In the genomic region with DNA sequence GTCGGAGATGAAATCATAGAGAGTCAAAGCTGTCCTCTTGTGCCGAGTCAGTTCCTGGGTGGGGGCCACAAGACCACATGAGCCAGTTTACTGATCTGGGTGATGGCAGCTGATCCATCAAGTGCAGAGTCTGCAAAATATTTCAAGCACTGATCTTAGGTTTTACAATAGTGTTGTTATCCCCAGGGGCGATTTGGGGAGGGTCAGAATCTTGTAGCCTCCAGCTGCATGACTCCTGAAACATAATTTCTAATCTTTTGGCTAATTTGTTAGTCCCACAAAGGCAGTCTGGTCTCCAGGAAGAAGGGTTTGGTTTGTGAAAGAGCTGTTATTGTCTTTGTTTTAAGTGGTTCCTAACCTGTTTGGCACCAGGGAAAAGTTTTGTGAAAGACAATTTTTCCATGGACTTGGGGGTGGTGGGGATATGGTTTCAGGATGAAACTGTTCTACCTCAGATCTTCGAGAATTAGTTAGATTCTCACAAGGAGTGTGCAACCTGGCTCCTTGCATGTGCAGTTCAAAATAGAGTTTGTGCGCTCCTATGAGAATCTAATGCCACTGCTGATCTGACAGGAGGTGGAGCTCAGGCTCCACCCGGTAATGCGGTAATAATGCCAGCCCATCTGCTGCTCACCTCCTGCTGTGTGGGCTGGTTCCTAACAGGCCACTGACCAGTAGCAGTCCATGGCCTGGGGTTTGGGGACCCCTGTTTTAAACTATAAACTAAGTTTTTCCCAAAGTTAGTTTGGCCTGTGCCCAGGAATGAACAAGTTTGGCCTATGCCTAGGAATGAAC, we compare ENCODE assay signal across 11 cellular contexts. TPM values are rescaled to one million over a fixed set of nuclear protein-coding genes. Genes with fewer than 3 reads are reported as not detected.
DNase-seq lines count a peak whose midpoint lies in the region; ATAC-seq lines count a peak whose summit lies in the region.
"Had no signal": no experiment of that assay in that cellular context is flagged by ENCODE, and none has a peak within 500 bp of the region (broad histone marks: within the 10 kb centered on the region; RNA-seq: fewer than 3 reads in every experiment).

No MANE protein-coding gene starts in this region.

- H3K36me3 Mint-ChIP-seq in activated CD4-positive, alpha-beta T cell treated with anti-CD3 and anti-CD28 coated beads for 36 hours (ENCODE audit: low read depth) = peaks cover 32% of the 10 kb centered on the region
- peaks cover 31% of the 10 kb centered on the region for H3K36me3 Mint-ChIP-seq in activated CD4-positive, alpha-beta T cell treated with anti-CD3 and anti-CD28 coated beads, Interleukin-2, amount 10 ng/mL, durations not matched to agents 24 days and 14 days (ENCODE audit: low read depth)
- peaks cover 22% of the 10 kb centered on the region for H3K36me3 Mint-ChIP-seq in activated T-helper 17 cell treated with anti-CD3 and anti-CD28 coated beads, Interleukin-2, amount 50 U/mL, for 72 hours (ENCODE audit: low read depth)
- H3K36me3 Mint-ChIP-seq in immature natural killer cell = peaks cover 9 to 14% (median 11%) of the 10 kb centered on the region in 3 donors
- peaks cover 8% of the 10 kb centered on the region for H3K36me3 Mint-ChIP-seq in stimulated activated effector memory CD8-positive, alpha-beta T cell treated with anti-CD3 and anti-CD28 coated beads, Interleukin-12 subunit alpha, Interleukin-12 subunit beta, amount 100 ng/mL, for 72 hours

- intact Hi-C loops in activated CD4-positive, alpha-beta T cell treated with anti-CD3 and anti-CD28 coated beads for 36 hours (cut with DNase I, micrococcal nuclease) = no loop called here
- intact Hi-C loops in activated CD4-positive, alpha-beta T cell treated with anti-CD3 and anti-CD28 coated beads, Interleukin-2, amount 10 ng/mL, durations not matched to agents 24 days and 14 days (cut with micrococcal nuclease) = no loop called here

- peak overlapping the region; percentile 19 for H3K27ac Mint-ChIP-seq in activated CD4-positive, alpha-beta T cell treated with anti-CD3 and anti-CD28 coated beads for 36 hours
- H3K27ac Mint-ChIP-seq in activated CD4-positive, alpha-beta T cell treated with anti-CD3 and anti-CD28 coated beads, Interleukin-2, amount 10 ng/mL, durations not matched to agents 24 days and 14 days = no peak overlapping the region
- H3K27ac Mint-ChIP-seq in activated T-helper 17 cell treated with anti-CD3 and anti-CD28 coated beads, Interleukin-2, amount 50 U/mL, for 72 hours = peak overlapping the region; percentile 17
- peak overlapping the region; percentile 28 to 71 (median 61) for H3K27ac Mint-ChIP-seq in immature natural killer cell
- H3K27ac Mint-ChIP-seq in stimulated activated effector memory CD8-positive, alpha-beta T cell treated with anti-CD3 and anti-CD28 coated beads, Interleukin-12 subunit alpha, Interleukin-12 subunit beta, amount 100 ng/mL, for 72 hours = peak overlapping the region; percentile 85

- H3K9me3 Mint-ChIP-seq in activated CD4-positive, alpha-beta T cell treated with anti-CD3 and anti-CD28 coated beads for 36 hours (ENCODE audit: low read depth) = peaks cover 14% of the 10 kb centered on the region
- H3K9me3 Mint-ChIP-seq in activated CD4-positive, alpha-beta T cell treated with anti-CD3 and anti-CD28 coated beads, Interleukin-2, amount 10 ng/mL, durations not matched to agents 24 days and 14 days = peaks cover 11% of the 10 kb centered on the region
- H3K9me3 Mint-ChIP-seq in activated T-helper 17 cell treated with anti-CD3 and anti-CD28 coated beads, Interleukin-2, amount 50 U/mL, for 72 hours = peaks cover 13% of the 10 kb centered on the region
- H3K9me3 Mint-ChIP-seq in immature natural killer cell = peaks cover 0 to 12% (median 9%) of the 10 kb centered on the region in 6 donors
- peaks cover 9% of the 10 kb centered on the region for H3K9me3 Mint-ChIP-seq in stimulated activated effector memory CD8-positive, alpha-beta T cell treated with anti-CD3 and anti-CD28 coated beads, Interleukin-12 subunit alpha, Interleukin-12 subunit beta, amount 100 ng/mL, for 72 hours

- no peak overlapping the region for H3K4me3 Mint-ChIP-seq in activated CD4-positive, alpha-beta T cell treated with anti-CD3 and anti-CD28 coated beads for 36 hours
- no peak overlapping the region for H3K4me3 Mint-ChIP-seq in activated CD4-positive, alpha-beta T cell treated with anti-CD3 and anti-CD28 coated beads, Interleukin-2, amount 10 ng/mL, durations not matched to agents 24 days and 14 days
- H3K4me3 Mint-ChIP-seq in activated T-helper 17 cell treated with anti-CD3 and anti-CD28 coated beads, Interleukin-2, amount 50 U/mL, for 72 hours = peak overlapping the region; percentile 24
- H3K4me3 Mint-ChIP-seq in immature natural killer cell = no peak overlapping the region
- H3K4me3 Mint-ChIP-seq in stimulated activated effector memory CD8-positive, alpha-beta T cell treated with anti-CD3 and anti-CD28 coated beads, Interleukin-12 subunit alpha, Interleukin-12 subunit beta, amount 100 ng/mL, for 72 hours = no peak overlapping the region
- H3K4me3 Mint-ChIP-seq: activated T-cell treated with anti-CD3 and anti-CD28 coated beads, Interleukin-2, amount 50 U/mL, for 4 hours had no signal

- ATAC-seq in activated CD4-positive, alpha-beta T cell treated with anti-CD3 and anti-CD28 coated beads for 36 hours = no peak
- ATAC-seq in activated T-helper 17 cell treated with anti-CD3 and anti-CD28 coated beads, Interleukin-2, amount 50 U/mL, for 72 hours (replicated peaks) = no peak
- peak; percentile 36 for ATAC-seq in stimulated activated effector memory CD8-positive, alpha-beta T cell treated with anti-CD3 and anti-CD28 coated beads, Interleukin-12 subunit alpha, Interleukin-12 subunit beta, amount 100 ng/mL, for 72 hours
- no peak for ATAC-seq in HG02884 (IDR thresholded peaks at IDR 0.05; ENCODE audit: unreplicated experiment)
- ATAC-seq: activated T-cell treated with anti-CD3 and anti-CD28 coated beads, Interleukin-2, amount 50 U/mL, for 4 hours had no signal

- H3K4me1 Mint-ChIP-seq in activated CD4-positive, alpha-beta T cell treated with anti-CD3 and anti-CD28 coated beads for 36 hours = peaks cover 59% of the 10 kb centered on the region
- peaks cover 26% of the 10 kb centered on the region for H3K4me1 Mint-ChIP-seq in activated CD4-positive, alpha-beta T cell treated with anti-CD3 and anti-CD28 coated beads, Interleukin-2, amount 10 ng/mL, durations not matched to agents 24 days and 14 days
- peaks cover 41% of the 10 kb centered on the region for H3K4me1 Mint-ChIP-seq in activated T-helper 17 cell treated with anti-CD3 and anti-CD28 coated beads, Interleukin-2, amount 50 U/mL, for 72 hours
- H3K4me1 Mint-ChIP-seq in immature natural killer cell = peaks cover 43 to 77% of the 10 kb centered on the region in 2 donors
- peaks cover 62% of the 10 kb centered on the region for H3K4me1 Mint-ChIP-seq in stimulated activated effector memory CD8-positive, alpha-beta T cell treated with anti-CD3 and anti-CD28 coated beads, Interleukin-12 subunit alpha, Interleukin-12 subunit beta, amount 100 ng/mL, for 72 hours

- CTCF ChIA-PET in activated CD4-positive, alpha-beta T cell treated with anti-CD3 and anti-CD28 coated beads for 36 hours (lab: Charles Lee) = interaction anchor here (0.8 to 1.1 kb wide), 2 partner anchors 18 to 23 kb away, joined by 3 read pairs; no protein-coding TSS in a partner anchor

- no peaks in the 10 kb centered on the region for H3K27me3 Mint-ChIP-seq in activated CD4-positive, alpha-beta T cell treated with anti-CD3 and anti-CD28 coated beads for 36 hours
- H3K27me3 Mint-ChIP-seq in activated CD4-positive, alpha-beta T cell treated with anti-CD3 and anti-CD28 coated beads, Interleukin-2, amount 10 ng/mL, durations not matched to agents 24 days and 14 days = no peaks in the 10 kb centered on the region
- no peaks in the 10 kb centered on the region for H3K27me3 Mint-ChIP-seq in activated T-helper 17 cell treated with anti-CD3 and anti-CD28 coated beads, Interleukin-2, amount 50 U/mL, for 72 hours
- H3K27me3 Mint-ChIP-seq in immature natural killer cell (ENCODE audit: low read depth in 3 of 3) = peaks cover 0 to 4% (median 0%) of the 10 kb centered on the region in 3 donors

- DNase-seq in activated CD4-positive, alpha-beta T cell treated with anti-CD3 and anti-CD28 coated beads for 36 hours = no peak
- no peak for DNase-seq in activated CD4-positive, alpha-beta T cell treated with anti-CD3 and anti-CD28 coated beads, Interleukin-2, amount 10 ng/mL, durations not matched to agents 24 days and 14 days
- no peak for DNase-seq in immature natural killer cell
- DNase-seq in stimulated activated effector memory CD8-positive, alpha-beta T cell treated with anti-CD3 and anti-CD28 coated beads, Interleukin-12 subunit alpha, Interleukin-12 subunit beta, amount 100 ng/mL, for 72 hours (ENCODE audit: low spot score in 2 of 2) = no peak
- DNase-seq in dedifferentiated amniotic fluid mesenchymal stem cell (ENCODE audit: extremely low spot score) = no peak
- DNase-seq in stimulated activated CD4-positive, alpha-beta T cell treated with anti-CD3 and anti-CD28 coated beads, Interleukin-12 subunit alpha, Interleukin-12 subunit beta, amount 100 ng/mL, for 4 hours = no peak
- DNase-seq: activated T-cell treated with anti-CD3 and anti-CD28 coated beads, Interleukin-2, amount 50 U/mL, for 4 hours; GDM1; HCEC 1CT had no signal

- POLR2A ChIA-PET in activated CD4-positive, alpha-beta T cell treated with anti-CD3 and anti-CD28 coated beads for 36 hours (lab: Charles Lee) = interaction anchor here (1.5 kb wide), 1 partner anchor 29 kb away, joined by 4 read pairs; the partner anchor contains the start of gene METAP1

RNA-seq across cellular contexts. Expression of gene METAP1, which starts 29.2 kb away (rescaled TPM):
- total RNA-seq in activated CD4-positive, alpha-beta T cell treated with anti-CD3 and anti-CD28 coated beads for 36 hours = 10 to 100 TPM; 67.9 to 75.2 TPM
- 61.2 and 63.3 TPM in 2 replicates for total RNA-seq in activated CD4-positive, alpha-beta T cell treated with anti-CD3 and anti-CD28 coated beads, Interleukin-2, amount 10 ng/mL, durations not matched to agents 24 days and 14 days
- total RNA-seq in activated T-helper 17 cell treated with anti-CD3 and anti-CD28 coated beads, Interleukin-2, amount 50 U/mL, for 72 hours = 10 to 100 TPM; 59.6 to 64.1 TPM
- polyA plus RNA-seq in immature natural killer cell = 10 to 100 TPM; 25.6 to 42.1 (median 30.6) TPM
